Comparison of ENCODE assay signal across 23 cellular contexts in genomic region chr20:40103420-40103819, GRCh38.
"Had no signal": no experiment of that assay in that cellular context is flagged by ENCODE, and none has a peak within 500 bp of the region (broad histone marks: within the 10 kb centered on the region; RNA-seq: fewer than 3 reads in every experiment).

No MANE protein-coding gene starts in this region.

- DNase-seq: dermis blood vessel endothelial cell; dorsolateral prefrontal cortex; effector CD4-positive, alpha-beta T cell; effector memory CD4-positive, alpha-beta T cell; foreskin keratinocyte; heart left ventricle; hypothalamus; immature natural killer cell; islet precursor cell; kidney; kidney glomerular epithelial cell; left colon; left lung; left ventricle myocardium superior; lower lobe of right lung; mesenchymal stem cell; mucosa of descending colon; naive B cell had no signal

- H3K36me3 ChIP-seq: esophagus muscularis mucosa, gastroesophageal sphincter, heart left ventricle, left lung, lower lobe of right lung had no signal

- H3K4me2 ChIP-seq: hepatocyte had no signal

- H3K9me3 Mint-ChIP-seq: mesothelial cell of epicardium had no signal

- ATAC-seq: foreskin keratinocyte, gastroesophageal sphincter, heart left ventricle, left colon, left lung, left ventricle myocardium superior, lower lobe of right lung, mucosa of descending colon had no signal

- H3K4me3 ChIP-seq: coronary artery, dorsolateral prefrontal cortex, esophagus muscularis mucosa, gastroesophageal sphincter, heart left ventricle, hepatocyte, left lung, lower lobe of right lung, mucosa of descending colon had no signal

- H3K27me3 ChIP-seq: esophagus muscularis mucosa, foreskin keratinocyte, gastroesophageal sphincter, heart left ventricle, hepatocyte, left lung had no signal

- H3K36me3 Mint-ChIP-seq: immature natural killer cell, mesothelial cell of epicardium, naive B cell had no signal

- H3K9me3 ChIP-seq: esophagus muscularis mucosa, gastroesophageal sphincter, heart left ventricle, left lung, lower lobe of right lung, mucosa of descending colon had no signal

- H3K4me1 ChIP-seq: foreskin keratinocyte, gastroesophageal sphincter, heart left ventricle, left lung, lower lobe of right lung had no signal

- H3K27ac ChIP-seq: coronary artery, dorsolateral prefrontal cortex, esophagus muscularis mucosa, foreskin keratinocyte, gastroesophageal sphincter, heart left ventricle, hepatocyte, left lung, lower lobe of right lung had no signal

- H3K4me3 Mint-ChIP-seq: immature natural killer cell, mesothelial cell of epicardium, naive B cell had no signal

- H3K4me1 Mint-ChIP-seq: immature natural killer cell, mesothelial cell of epicardium, naive B cell had no signal

- H3K27ac Mint-ChIP-seq: immature natural killer cell, mesothelial cell of epicardium had no signal
